ENCODE assay signal across 8 cellular contexts in genomic region chrX:72573158-72573511, GRCh38. TPM values are rescaled to one million over a fixed set of nuclear protein-coding genes. Genes with fewer than 3 reads are reported as not detected.
DNase-seq lines count a peak whose midpoint lies in the region; ATAC-seq and TF ChIP-seq lines count a peak whose summit lies in the region.

No MANE protein-coding gene starts in this region.

- H3K27me3 ChIP-seq in heart left ventricle (peaks cover 0 to 12% (median 0%) of the 10 kb centered on the region in 9 donors), neuronal stem cell (ENCODE audit: control insufficient read depth in 3 of 3, insufficient read depth in 3 of 3, low read depth in 1 of 3, low read length in 3 of 3) (no peaks in the 10 kb centered on the region)

- H3K27ac ChIP-seq in heart left ventricle (peak overlapping the region in 5 of 12 donors; percentile 69 to 87 (median 80)), coronary artery (no peak overlapping the region), neuronal stem cell (replicated peaks; ENCODE audit: low read length) (no peak overlapping the region)

- WGBS in heart left ventricle, 4 donors = 0 to 22% (median 9%) methylated on average over 7 of the region's 7 CpGs
- WGBS in neuronal stem cell (ENCODE audit: extremely low coverage in 2 of 2, insufficient read length in 2 of 2, insufficient replicate concordance in 1 of 2), 2 donors = no CpG with 5 or more reads among the region's 7 CpGs

- no peak overlapping the region for H2AK5ac ChIP-seq in neuronal stem cell (ENCODE audit: low read depth, low read length)

- intact Hi-C loops in heart left ventricle (cut with DNase I) (no loop called here), cardiac septum (cut with DNase I) (no loop called here)

- H3K9ac ChIP-seq in neuronal stem cell (ENCODE audit: low read depth, low read length, poor library complexity) = no peak overlapping the region

- H3K4me2 ChIP-seq in neuronal stem cell (ENCODE audit: insufficient read depth, low read length, poor library complexity, severe bottlenecking) = peak overlapping the region; percentile 18

- peaks cover 2% of the 10 kb centered on the region for H3K79me1 ChIP-seq in neuronal stem cell (ENCODE audit: low read depth, low read length)

- no peak overlapping the region for H2BK15ac ChIP-seq in neuronal stem cell (ENCODE audit: low read length)

- peak overlapping the region; percentile 84 for H2AFZ ChIP-seq in neuronal stem cell (ENCODE audit: low read length)

- no peak overlapping the region for H4K8ac ChIP-seq in neuronal stem cell (ENCODE audit: low read depth, low read length)

- H3K9me3 ChIP-seq in heart left ventricle = no peaks in the 10 kb centered on the region
- H3K9me3 ChIP-seq in neuronal stem cell (replicated peaks in 1 of 2; ENCODE audit: control insufficient read depth in 2 of 2, insufficient read depth in 1 of 2, low read depth in 1 of 2, low read length in 2 of 2) = no peaks in the 10 kb centered on the region

- no peak overlapping the region for H3K4ac ChIP-seq in neuronal stem cell (ENCODE audit: low read length)

- H3K18ac ChIP-seq in neuronal stem cell (ENCODE audit: low read length) = no peak overlapping the region

- H3K4me3 ChIP-seq in heart left ventricle (peak overlapping the region in 11 of 12 donors; percentile 32 to 92 (median 64)), coronary artery (peak overlapping the region; percentile 78), neuronal stem cell (ENCODE audit: low read length in 2 of 2) (peak overlapping the region in 1 of 2 donors; percentile 71)

- H3K36me3 ChIP-seq in heart left ventricle (peaks cover 0 to 18% (median 2%) of the 10 kb centered on the region in 9 donors), neuronal stem cell (replicated peaks in 1 of 2; ENCODE audit: control insufficient read depth in 2 of 2, insufficient read depth in 2 of 2, low read length in 2 of 2) (peaks cover 2 to 21% of the 10 kb centered on the region in 2 donors)

- ATAC-seq in heart left ventricle (peak in 2 of 4 donors; percentile 4 to 19), HG03558 (IDR thresholded peaks at IDR 0.05; ENCODE audit: extremely low read depth, unreplicated experiment) (peak; percentile 9)

- H3K4me1 ChIP-seq in heart left ventricle = peaks cover 0 to 7% (median 2%) of the 10 kb centered on the region in 12 donors
- H3K4me1 ChIP-seq in neuronal stem cell (ENCODE audit: control insufficient read depth in 2 of 2, insufficient read depth in 1 of 2, low read depth in 1 of 2, low read length in 2 of 2) = no peaks in the 10 kb centered on the region

- H3K23ac ChIP-seq in neuronal stem cell (ENCODE audit: low read depth, low read length, poor library complexity) = no peak overlapping the region

- H2BK120ac ChIP-seq in neuronal stem cell (ENCODE audit: low read depth, low read length) = no peak overlapping the region

- TF ChIP-seq POLR2A in heart left ventricle (IDR thresholded peaks at IDR 0.05) = no peak

- no peak overlapping the region for H2BK5ac ChIP-seq in neuronal stem cell (ENCODE audit: low read length)

- no peak overlapping the region for H2BK12ac ChIP-seq in neuronal stem cell (ENCODE audit: low read length)

- no peak overlapping the region for H4K91ac ChIP-seq in neuronal stem cell (ENCODE audit: low read depth, low read length, poor library complexity)

- no peak for TF ChIP-seq CTCF in heart left ventricle (IDR thresholded peaks at IDR 0.05)
- no peak for TF ChIP-seq CTCF in coronary artery (IDR thresholded peaks at IDR 0.05)

- no peak for DNase-seq in heart left ventricle
- no peak for DNase-seq in cardiac septum (ENCODE audit: low spot score)
- no peak for DNase-seq in coronary artery (ENCODE audit: low spot score)
- DNase-seq in neuronal stem cell (ENCODE audit: low spot score) = no peak
- DNase-seq in NCI-H2171 (lab: John Stamatoyannopoulos, UW) = no peak
- DNase-seq in kidney tubule cell (ENCODE audit: low spot score) = no peak
- DNase-seq in stimulated activated CD4-positive, alpha-beta T cell treated with anti-CD3 and anti-CD28 coated beads, Interleukin-12 subunit alpha, Interleukin-12 subunit beta, amount 100 ng/mL, for 4 hours = no peak

- no peak overlapping the region for H3K14ac ChIP-seq in neuronal stem cell (ENCODE audit: low read length)

RNA-seq across cellular contexts. Expression of gene HDAC8, which starts 0.5 kb away (rescaled TPM):
- total RNA-seq in heart left ventricle = 10 to 100 TPM; 16.1 to 28.1 (median 18.5) TPM
- 10 to 100 TPM; 22.3 to 26.1 TPM for polyA plus RNA-seq in heart left ventricle
- 23.4 TPM for total RNA-seq in cardiac septum
- polyA plus RNA-seq in neuronal stem cell (2013, experiment 1 of 2) = 17.4 TPM
- 16.9 TPM for polyA plus RNA-seq in neuronal stem cell (2013, experiment 2 of 2)
